Comparison of ENCODE assay signal across 1 cellular context in the genomic region with DNA sequence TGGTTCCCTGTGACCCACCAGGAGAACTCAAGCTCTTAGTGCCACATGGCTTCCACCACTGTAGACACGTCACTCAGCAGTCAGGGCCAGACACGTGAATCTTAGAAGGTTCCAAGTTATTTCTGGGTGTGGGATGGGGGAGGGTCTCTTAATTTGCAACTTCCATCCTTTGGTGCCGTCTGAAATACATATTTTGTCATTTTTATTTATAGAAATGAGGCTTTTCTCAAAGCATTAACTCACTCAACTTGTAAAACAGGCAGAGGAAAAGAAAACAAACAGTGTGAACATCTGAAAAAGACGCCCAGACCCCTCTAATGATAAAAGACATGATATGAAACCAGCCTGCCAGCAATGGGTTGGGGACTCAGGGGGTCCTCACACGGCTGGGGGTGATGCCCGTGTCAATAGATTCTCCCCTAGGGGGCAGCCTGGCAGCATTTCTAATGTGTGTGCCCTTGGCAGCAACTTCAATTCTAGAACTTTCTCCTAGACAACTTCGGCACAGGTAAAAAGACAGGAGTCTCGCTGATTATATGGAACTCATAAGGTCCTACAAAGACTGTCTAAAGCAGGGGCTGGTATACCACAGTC.
TF ChIP-seq lines count a peak whose summit lies in the region.

No MANE protein-coding gene starts in this region.

TF ChIP-seq in endothelial cell of umbilical vein, 7 proteins besides CTCF, POLR2A, EP300 and RAD21:
- TF ChIP-seq GATA2 (IDR thresholded peaks at IDR 0.05; ENCODE audit: insufficient read depth, insufficient read length, low read depth, low read length) (no peak), JUN (IDR thresholded peaks at IDR 0.05; ENCODE audit: borderline replicate concordance, insufficient read depth, insufficient read length, low read depth) (no peak), MAX (IDR thresholded peaks at IDR 0.05; ENCODE audit: insufficient read depth, insufficient read length) (no peak), POLR2AphosphoS5 (IDR thresholded peaks at IDR 0.05; ENCODE audit: insufficient read depth, low read depth, low read length) (no peak), MYC (IDR thresholded peaks at IDR 0.05; ENCODE audit: low read depth, low read length) (no peak), EZH2 (IDR thresholded peaks at IDR 0.05; ENCODE audit: borderline replicate concordance, low read depth, low read length, severe bottlenecking) (no peak)
TF ChIP-seq in endothelial cell of umbilical vein: peak in this region for 0.
